Comparison of ENCODE assay signal across 19 cellular contexts in genomic region chr1:29810121-29811120, GRCh38.
DNase-seq lines count a peak whose midpoint lies in the region; ATAC-seq and TF ChIP-seq lines count a peak whose summit lies in the region.
"Had no signal": no experiment of that assay in that cellular context is flagged by ENCODE, and none has a peak within 500 bp of the region (broad histone marks: within the 10 kb centered on the region; RNA-seq: fewer than 3 reads in every experiment).

No MANE protein-coding gene starts in this region.

- H3K4me1 Mint-ChIP-seq in type B pancreatic cell (ENCODE audit: unreplicated experiment) = no peaks in the 10 kb centered on the region
- H3K4me1 Mint-ChIP-seq: CD14-positive monocyte had no signal

- H3K27me3 Mint-ChIP-seq in type B pancreatic cell = peaks cover 3% of the 10 kb centered on the region

- POLR2A ChIA-PET in HEK293T (lab: Yijun Ruan, JAX) = no interaction called here

- H3K27me3 ChIP-seq in ovary = no peaks in the 10 kb centered on the region

- H3K9me3 ChIP-seq in ovary = no peaks in the 10 kb centered on the region
- H3K9me3 ChIP-seq: SJCRH30 had no signal

- no peaks in the 10 kb centered on the region for H3K4me1 ChIP-seq in ovary (ENCODE audit: insufficient read depth)
- H3K4me1 ChIP-seq: SJCRH30 had no signal

- ATAC-seq in activated CD4-positive, CD25-positive, alpha-beta regulatory T cell treated with anti-CD3 and anti-CD28 coated beads, Interleukin-2, amount 50 U/mL, for 24 hours = no peak

- CTCF ChIA-PET in HEK293T (lab: Yijun Ruan, JAX) = interaction anchor here (0.5 kb wide), 1 partner anchor 67 kb away, joined by 4 read pairs; no protein-coding TSS in a partner anchor

- no peaks in the 10 kb centered on the region for H3K36me3 Mint-ChIP-seq in type B pancreatic cell
- H3K36me3 Mint-ChIP-seq: CD14-positive monocyte had no signal

- no peak overlapping the region for H3K27ac ChIP-seq in ovary
- H3K27ac ChIP-seq: SJCRH30 had no signal

- no peak for TF ChIP-seq EP300 in ovary (IDR thresholded peaks at IDR 0.05)

- DNase-seq in activated CD4-positive, alpha-beta T cell treated with anti-CD3 and anti-CD28 coated beads for 1 hour = peak; percentile 4
- DNase-seq in activated CD4-positive, alpha-beta T cell treated with anti-CD3 and anti-CD28 coated beads for 48 hours = no peak
- DNase-seq in HEK293T (ENCODE audit: extremely low spot score) = peak; percentile 5
- DNase-seq in islet precursor cell = peak; percentile 41
- peak; percentile 53 for DNase-seq in type B pancreatic cell (ENCODE audit: extremely low spot score, unreplicated experiment)
- DNase-seq in HK-2 (ENCODE audit: unreplicated experiment) = no peak
- no peak for DNase-seq in ovary
- DNase-seq: 8988T, COR-L47, DMS53, MV-4-11, NCI-H1436, NCI-H2029 treated with DMSO at 0.1 percent for 48 hours, NCI-H510A treated with DMSO at 0.1 percent for 48 hours, OCI-M1, RPMI8226, SJCRH30 had no signal

- H3K36me3 ChIP-seq in ovary = no peaks in the 10 kb centered on the region
- H3K36me3 ChIP-seq: SJCRH30 had no signal

- no peak overlapping the region for H3K4me3 Mint-ChIP-seq in type B pancreatic cell
- H3K4me3 Mint-ChIP-seq: CD14-positive monocyte had no signal

- no peak for TF ChIP-seq POLR2A in ovary (IDR thresholded peaks at IDR 0.05)

- H3K27ac Mint-ChIP-seq in type B pancreatic cell = no peak overlapping the region
- H3K27ac Mint-ChIP-seq: CD14-positive monocyte had no signal

- H3K4me3 ChIP-seq in ovary = no peak overlapping the region
- H3K4me3 ChIP-seq: SJCRH30 had no signal

- TF ChIP-seq CTCF in type B pancreatic cell (conservative IDR thresholded peaks at IDR 0.05) (no peak), ovary (IDR thresholded peaks at IDR 0.05) (no peak)

- WGBS in ovary, 3 donors = 86 to 87% (median 86%) methylated on average over 22 of the region's 22 CpGs

- H3K9me3 Mint-ChIP-seq in type B pancreatic cell = no peaks in the 10 kb centered on the region
- H3K9me3 Mint-ChIP-seq: CD14-positive monocyte had no signal

- intact Hi-C loops in ovary (cut with DNase I) = no loop called here

TF ChIP-seq in HEK293T, 16 proteins besides CTCF, POLR2A, EP300 and RAD21:
- no peak for TF ChIP-seq FOXK2 (IDR thresholded peaks at IDR 0.05)
- TF ChIP-seq ELF4 (IDR thresholded peaks at IDR 0.05) = no peak
- TF ChIP-seq SUZ12 (IDR thresholded peaks at IDR 0.05) = no peak
- TF ChIP-seq NFRKB (IDR thresholded peaks at IDR 0.05) = no peak
- TF ChIP-seq CTBP1 (IDR thresholded peaks at IDR 0.05; ENCODE audit: borderline replicate concordance) = no peak
- TF ChIP-seq ZNF384 (IDR thresholded peaks at IDR 0.05) = no peak
- no peak for TF ChIP-seq HDGF (IDR thresholded peaks at IDR 0.05; ENCODE audit: borderline replicate concordance)
- TF ChIP-seq L3MBTL2 (conservative IDR thresholded peaks at IDR 0.05) = no peak
- TF ChIP-seq SP1 (IDR thresholded peaks at IDR 0.05) = no peak
- no peak for TF ChIP-seq FOXM1 (IDR thresholded peaks at IDR 0.05; ENCODE audit: borderline replicate concordance)
- TF ChIP-seq PKNOX1 (IDR thresholded peaks at IDR 0.05) = no peak
- no peak for TF ChIP-seq LEF1 (IDR thresholded peaks at IDR 0.05; ENCODE audit: borderline replicate concordance)
- no peak for TF ChIP-seq FOXA1 (IDR thresholded peaks at IDR 0.05)
- no peak for TF ChIP-seq BHLHE40 (IDR thresholded peaks at IDR 0.05; ENCODE audit: borderline replicate concordance)
TF ChIP-seq in HEK293T: peak in this region for 0.

Comparison
In these comparisons a context has a peak if more than half of its experiments do, and no peak if none do; other contexts are left out.
1. DNase-seq: peak in activated CD4-positive, alpha-beta T cell treated with anti-CD3 and anti-CD28 coated beads for 1 hour (single experiment), HEK293T (single experiment), islet precursor cell (single experiment) and type B pancreatic cell (single experiment); none in activated CD4-positive, alpha-beta T cell treated with anti-CD3 and anti-CD28 coated beads for 48 hours (single experiment), HK-2 (single experiment) and ovary (0 of 5).